ENCODE assay signal across 11 cellular contexts in genomic region chr6:70312165-70312564, GRCh38. TPM values are rescaled to one million over a fixed set of nuclear protein-coding genes. Genes with fewer than 3 reads are reported as not detected.
A peak's percentile ranks its signal among the peaks of the same experiment; 100 is the strongest.
DNase-seq lines count a peak whose midpoint lies in the region; ATAC-seq, FAIRE-seq and TF ChIP-seq lines count a peak whose summit lies in the region.
"Had no signal": no experiment of that assay in that cellular context is flagged by ENCODE, and none has a peak within 500 bp of the region (broad histone marks: within the 10 kb centered on the region; RNA-seq: fewer than 3 reads in every experiment).

No MANE protein-coding gene starts in this region.

- peak; percentile 98 for FAIRE-seq in keratinocyte (lab: Jason Lieb, UNC)

- no peaks in the 10 kb centered on the region for H3K79me2 ChIP-seq in keratinocyte (ENCODE audit: control insufficient read depth, insufficient read depth, low read length)

- H2AFZ ChIP-seq in keratinocyte (ENCODE audit: control insufficient read depth, low read length): no peak overlapping the region

- no peaks in the 10 kb centered on the region for H3K4me1 ChIP-seq in keratinocyte (ENCODE audit: control insufficient read depth, extremely low read depth, insufficient read depth, low read length)
- H3K4me1 ChIP-seq: vagina had no signal

- no peak overlapping the region for H3K4me3 ChIP-seq in keratinocyte (ENCODE audit: control insufficient read depth in 2 of 3, extremely low read depth in 1 of 3, insufficient read depth in 2 of 3, low read depth in 1 of 3, low read length in 3 of 3)
- H3K4me3 ChIP-seq: vagina had no signal

- TF ChIP-seq CTCF in keratinocyte (optimal IDR thresholded peaks at IDR 0.05 in 1 of 3, IDR thresholded peaks at IDR 0.05 in 1 of 3, conservative IDR thresholded peaks at IDR 0.05 in 1 of 3; ENCODE audit: extremely low read depth in 1 of 3, insufficient read depth in 2 of 3, low read length in 3 of 3): no peak

- no peaks in the 10 kb centered on the region for H3K9me1 ChIP-seq in keratinocyte (ENCODE audit: control insufficient read depth, extremely low read depth, insufficient read depth, low read length)

- no peaks in the 10 kb centered on the region for H3K36me3 ChIP-seq in keratinocyte (ENCODE audit: control insufficient read depth in 2 of 2, extremely low read depth in 1 of 2, insufficient read depth in 2 of 2, low read length in 2 of 2)
- H3K36me3 ChIP-seq: vagina had no signal

- DNase-seq in ELR (ENCODE audit: low read depth): peak; percentile 85
- peak; percentile 69 for DNase-seq in HK-2 (ENCODE audit: unreplicated experiment)
- DNase-seq in T1000 (lab: John Stamatoyannopoulos, UW): peak; percentile 55
- peak; percentile 77 for DNase-seq in keratinocyte (ENCODE audit: low read depth, low spot score)
- no peak for DNase-seq in DMS53 (lab: John Stamatoyannopoulos, UW)
- DNase-seq: activated CD4-positive, alpha-beta T cell treated with anti-CD3 and anti-CD28 coated beads for 1 hour; NCI-H446 treated with DMSO at 0.1 percent for 48 hours had no signal

- no peaks in the 10 kb centered on the region for H3K9me3 ChIP-seq in keratinocyte (ENCODE audit: control insufficient read depth, low read depth, low read length)
- H3K9me3 ChIP-seq: vagina had no signal

- H3K27ac ChIP-seq in keratinocyte (ENCODE audit: control insufficient read depth, insufficient read depth, low read length): no peak overlapping the region
- H3K27ac ChIP-seq: vagina had no signal

- ATAC-seq in HG02840 (IDR thresholded peaks at IDR 0.05; ENCODE audit: low FRiP score, unreplicated experiment) (no peak), HG02884 (IDR thresholded peaks at IDR 0.05; ENCODE audit: unreplicated experiment) (no peak), GM21423 (IDR thresholded peaks at IDR 0.05; ENCODE audit: unreplicated experiment) (no peak)

- dilution Hi-C loops in keratinocyte (cut with MboI; ENCODE audit: extremely low pct_ligation_motif_present, low sequenced_read_pairs): no loop called here

- no peak overlapping the region for H3K9ac ChIP-seq in keratinocyte (ENCODE audit: control insufficient read depth, extremely low read depth, insufficient read depth, low read length)

- H3K4me2 ChIP-seq in keratinocyte (ENCODE audit: control insufficient read depth, extremely low read depth, insufficient read depth, low read depth, low read length): no peak overlapping the region

- peaks cover 10% of the 10 kb centered on the region for H4K20me1 ChIP-seq in keratinocyte (ENCODE audit: control insufficient read depth, extremely low read depth, insufficient read depth, low read length)

- H3K27me3 ChIP-seq in keratinocyte (ENCODE audit: control insufficient read depth, extremely low read depth, insufficient read depth, low read length): peaks cover 59% of the 10 kb centered on the region
- H3K27me3 ChIP-seq: vagina had no signal

RNA-seq across cellular contexts. Expression of gene COL9A1, which starts 9.3 kb away (rescaled TPM):
- not detected in 3 replicates for polyA plus RNA-seq in keratinocyte
- not detected for polyA plus RNA-seq in keratinocyte (2011; ENCODE audit: low read depth)
- polyA plus RNA-seq in keratinocyte (2011; cell fraction: cytosol; rRNA removed): not detected in 2 replicates
- polyA plus RNA-seq in keratinocyte (2011; cell fraction: nucleus; rRNA removed): 0.11 TPM in 1 of 2 replicates, not detected in the other
- polyA plus RNA-seq in keratinocyte (2012; ENCODE audit: low replicate concordance): not detected in 2 replicates
- polyA minus RNA-seq in keratinocyte: not detected in 3 replicates
- not detected for polyA minus RNA-seq in keratinocyte (2011; cell fraction: cytosol; rRNA and poly(A)+ RNA removed)
- not detected in 2 replicates for polyA minus RNA-seq in keratinocyte (2011; cell fraction: nucleus; rRNA and poly(A)+ RNA removed)
